ENCODE assay signal across 29 cellular contexts in the genomic region with DNA sequence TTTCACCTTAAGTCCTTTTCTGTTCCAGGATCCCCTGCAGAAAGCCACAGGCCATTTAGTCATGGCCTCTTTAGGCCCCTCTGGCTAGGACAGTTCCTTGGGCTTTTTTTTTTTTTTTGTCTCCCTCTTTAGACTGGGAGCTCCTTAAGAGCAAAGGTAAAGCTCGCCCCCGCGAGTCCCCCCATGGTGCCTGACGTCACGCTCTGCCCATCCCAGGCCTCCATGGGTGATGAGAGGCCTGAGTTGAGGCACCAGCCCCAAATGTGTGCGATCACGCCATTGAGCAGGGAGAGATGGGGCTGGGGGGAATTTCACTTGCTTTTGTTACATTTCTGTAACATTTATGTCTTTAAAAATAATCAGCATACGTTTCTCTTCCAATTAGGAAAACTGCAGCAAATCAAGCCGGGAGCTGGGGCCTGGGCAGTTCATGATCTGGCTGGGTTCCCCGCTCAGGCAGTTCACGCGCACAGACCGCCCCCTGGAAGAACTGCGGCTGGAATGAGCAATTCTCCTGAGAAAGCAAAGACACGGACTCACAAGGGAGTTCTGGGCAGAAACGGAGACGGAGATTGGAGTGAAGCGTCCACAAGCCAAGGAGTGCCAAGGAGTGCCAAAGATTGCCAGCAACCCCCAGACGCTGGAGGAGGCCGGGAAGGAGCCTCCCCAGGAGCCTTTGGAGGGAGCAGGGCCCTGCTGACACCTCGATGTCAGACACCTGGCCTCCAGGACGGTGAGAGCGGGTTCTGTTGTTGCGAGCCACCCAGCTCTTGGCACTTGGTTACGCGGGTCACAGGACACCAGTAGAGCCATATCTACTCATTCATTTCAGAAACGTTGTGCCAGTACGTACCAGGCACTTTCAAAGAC.
"Had no signal": no experiment of that assay in that cellular context is flagged by ENCODE, and none has a peak within 500 bp of the region (broad histone marks: within the 10 kb centered on the region; RNA-seq: fewer than 3 reads in every experiment).

No MANE protein-coding gene starts in this region.

- H3K4me1 Mint-ChIP-seq: activated T-helper 17 cell treated with anti-CD3 and anti-CD28 coated beads, Interleukin-2, amount 50 U/mL, for 72 hours; WTC11 had no signal

- H3K4me2 ChIP-seq: SK-N-SH had no signal

- H3K9me3 Mint-ChIP-seq: activated naive CD8-positive, alpha-beta T cell treated with anti-CD3 and anti-CD28 coated beads, Interleukin-2, amount 10 ng/mL, durations not matched to agents 7 days and 5 days; activated T-helper 17 cell treated with anti-CD3 and anti-CD28 coated beads, Interleukin-2, amount 50 U/mL, for 72 hours; T-helper 1 cell treated with Interleukin-12 subunit alpha and Interleukin-12 subunit beta and Interleukin-4 antibody, amounts not matched to agents 30 μg/mL and 1 μg/mL, for 36 hours had no signal

- DNase-seq: activated CD4-positive, alpha-beta T cell treated with anti-CD3 and anti-CD28 coated beads for 48 hours; activated CD4-positive, alpha-beta T cell treated with anti-CD3 and anti-CD28 coated beads, Interleukin-2, amount 50 U/mL, for 4 hours; activated CD4-positive, CD25-positive, alpha-beta regulatory T cell treated with anti-CD3 and anti-CD28 coated beads, Interleukin-2, amount 50 U/mL, for 72 hours; activated CD8-positive, alpha-beta T cell treated with anti-CD3 and anti-CD28 coated beads, Interleukin-2, amount 10 ng/mL, durations not matched to agents 7 days and 5 days; activated naive CD4-positive, alpha-beta T cell; activated naive CD8-positive, alpha-beta T cell treated with anti-CD3 and anti-CD28 coated beads, Interleukin-2, amount 10 ng/mL, durations not matched to agents 7 days and 5 days; activated T-cell treated with anti-CD3 and anti-CD28 coated beads, Interleukin-2, amount 50 U/mL, for 48 hours; adrenal gland; anterior cingulate cortex; caudate nucleus; IMR-90; Kasumi-1; KBM-7; NCI-H1105 treated with DMSO at 0.1 percent for 48 hours; NCI-H1436 treated with DMSO at 0.1 percent for 48 hours; NCI-H187; NCI-H2081; NCI-H510A treated with DMSO at 0.1 percent for 48 hours; NCI-H69; NK-92 treated with Interleukin-12 subunit alpha and Interleukin-12 subunit beta, amount 100 ng/mL, for 24 hours; Right ventricle myocardium superior; SJCRH30; SK-N-SH; T-helper 9 cell had no signal

- H3K4me3 Mint-ChIP-seq: activated CD8-positive, alpha-beta T cell treated with anti-CD3 and anti-CD28 coated beads, Interleukin-2, amount 10 ng/mL, durations not matched to agents 7 days and 5 days; activated naive CD8-positive, alpha-beta T cell treated with anti-CD3 and anti-CD28 coated beads, Interleukin-2, amount 10 ng/mL, durations not matched to agents 7 days and 5 days; activated T-helper 17 cell treated with anti-CD3 and anti-CD28 coated beads, Interleukin-2, amount 50 U/mL, for 72 hours; T-helper 1 cell treated with Interleukin-12 subunit alpha and Interleukin-12 subunit beta and Interleukin-4 antibody, amounts not matched to agents 30 μg/mL and 1 μg/mL, for 36 hours; WTC11 had no signal

- H3K4me1 ChIP-seq: adrenal gland, SJCRH30 had no signal

- H3K27me3 ChIP-seq: adrenal gland, Peyer's patch, SJCRH30 had no signal

- H3K27ac Mint-ChIP-seq: activated CD8-positive, alpha-beta T cell treated with anti-CD3 and anti-CD28 coated beads, Interleukin-2, amount 10 ng/mL, durations not matched to agents 7 days and 5 days; activated naive CD8-positive, alpha-beta T cell treated with anti-CD3 and anti-CD28 coated beads, Interleukin-2, amount 10 ng/mL, durations not matched to agents 7 days and 5 days; activated T-helper 17 cell treated with anti-CD3 and anti-CD28 coated beads, Interleukin-2, amount 50 U/mL, for 72 hours; T-helper 1 cell treated with Interleukin-12 subunit alpha and Interleukin-12 subunit beta and Interleukin-4 antibody, amounts not matched to agents 30 μg/mL and 1 μg/mL, for 36 hours; WTC11 had no signal

- H3K27me3 Mint-ChIP-seq: activated naive CD8-positive, alpha-beta T cell treated with anti-CD3 and anti-CD28 coated beads, Interleukin-2, amount 10 ng/mL, durations not matched to agents 7 days and 5 days; activated T-helper 17 cell treated with anti-CD3 and anti-CD28 coated beads, Interleukin-2, amount 50 U/mL, for 72 hours had no signal

- ATAC-seq: activated CD8-positive, alpha-beta T cell treated with anti-CD3 and anti-CD28 coated beads, Interleukin-2, amount 10 ng/mL, durations not matched to agents 7 days and 5 days; activated T-helper 17 cell treated with anti-CD3 and anti-CD28 coated beads, Interleukin-2, amount 50 U/mL, for 72 hours had no signal

- H3K9me2 ChIP-seq: SK-N-SH had no signal

- H3K36me3 ChIP-seq: adrenal gland, Peyer's patch, SJCRH30 had no signal

- H3K27ac ChIP-seq: adrenal gland, Peyer's patch, RWPE1, SJCRH30 had no signal

- H3K4me3 ChIP-seq: adrenal gland, Peyer's patch, SJCRH30 had no signal
